ENCODE assay signal across 8 cellular contexts in genomic region chr1:31703431-31704260, GRCh38. TPM values are rescaled to one million over a fixed set of nuclear protein-coding genes. Genes with fewer than 3 reads are reported as not detected.
DNase-seq lines count a peak whose midpoint lies in the region; ATAC-seq and TF ChIP-seq lines count a peak whose summit lies in the region.

COL16A1 (minus strand) TSS chr1:31704017; CDS start chr1:31702193, 1,824 bp downstream.

- TF ChIP-seq POLR2A in thyroid gland (IDR thresholded peaks at IDR 0.05): peak in 1 of 2 donors; percentile 48

- H3K4me1 ChIP-seq in Karpas-422 (ENCODE audit: low read length): peaks cover 24% of the 10 kb centered on the region
- no peaks in the 10 kb centered on the region for H3K4me1 ChIP-seq in endocrine pancreas (ENCODE audit: control insufficient read depth, insufficient read depth, low read length)
- peaks cover 43% of the 10 kb centered on the region for H3K4me1 ChIP-seq in lower lobe of right lung
- H3K4me1 ChIP-seq in thyroid gland: peaks cover 18 to 46% of the 10 kb centered on the region in 2 donors

- 32 to 80% methylated on average over 8 to 14 of the region's 39 CpGs for WGBS in thyroid gland, 2 donors

- H3K27me3 ChIP-seq in Karpas-422 (ENCODE audit: low read length) (no peaks in the 10 kb centered on the region), endocrine pancreas (ENCODE audit: control insufficient read depth, insufficient read depth, low read length) (no peaks in the 10 kb centered on the region), lower lobe of right lung (ENCODE audit: low read depth) (peaks cover 42% of the 10 kb centered on the region), thyroid gland (no peaks in the 10 kb centered on the region)

- no peaks in the 10 kb centered on the region for H3K36me3 ChIP-seq in Karpas-422 (ENCODE audit: insufficient read depth, low read length)
- no peaks in the 10 kb centered on the region for H3K36me3 ChIP-seq in endocrine pancreas (ENCODE audit: control insufficient read depth, insufficient read depth, low read length)
- H3K36me3 ChIP-seq in lower lobe of right lung: peaks cover 6% of the 10 kb centered on the region
- no peaks in the 10 kb centered on the region for H3K36me3 ChIP-seq in thyroid gland

- ATAC-seq in lower lobe of right lung: peak; percentile 61 to 65
- ATAC-seq in HG02981 (IDR thresholded peaks at IDR 0.05; ENCODE audit: unreplicated experiment): no peak
- no peak for ATAC-seq in HG03139 (IDR thresholded peaks at IDR 0.05; ENCODE audit: unreplicated experiment)

- no peaks in the 10 kb centered on the region for H3K9me2 ChIP-seq in Karpas-422 (replicated peaks; ENCODE audit: insufficient read depth, low read length)

- intact Hi-C loops in lower lobe of right lung (cut with DNase I): no loop called here
- intact Hi-C loops in thyroid gland (cut with DNase I): no loop called here

- TF ChIP-seq CTCF in AG09309 (IDR thresholded peaks at IDR 0.05; ENCODE audit: control insufficient read depth, insufficient read depth, low read depth, low read length, missing control alignments) (no peak), lower lobe of right lung (IDR thresholded peaks at IDR 0.05) (no peak), thyroid gland (IDR thresholded peaks at IDR 0.05) (peak in 3 of 6 experiments; percentile 32 to 54 (median 34))

- no peak within 1 kb of the TSS for H3K27ac ChIP-seq in Karpas-422 (ENCODE audit: low read length)
- peak within 1 kb of the TSS; percentile 77 for H3K27ac ChIP-seq in lower lobe of right lung
- H3K27ac ChIP-seq in thyroid gland: peak within 1 kb of the TSS; percentile 37 to 81 (median 74)

- H2AFZ ChIP-seq in Karpas-422 (ENCODE audit: low read length): no peak within 1 kb of the TSS

- no peaks in the 10 kb centered on the region for H3K9me3 ChIP-seq in Karpas-422 (ENCODE audit: low read length)
- no peaks in the 10 kb centered on the region for H3K9me3 ChIP-seq in endocrine pancreas (ENCODE audit: control insufficient read depth, low read length)
- H3K9me3 ChIP-seq in lower lobe of right lung: no peaks in the 10 kb centered on the region
- H3K9me3 ChIP-seq in thyroid gland: no peaks in the 10 kb centered on the region

- no peaks in the 10 kb centered on the region for H4K20me1 ChIP-seq in Karpas-422 (ENCODE audit: insufficient read depth, low read depth, low read length)

- DNase-seq in AG09309 (ENCODE audit: low read depth): no peak
- DNase-seq in Karpas-422: no peak
- no peak for DNase-seq in lower lobe of right lung
- DNase-seq in thyroid gland: peak; percentile 87 to 88
- DNase-seq in SK-N-DZ (ENCODE audit: low spot score): no peak

- H3K9ac ChIP-seq in Karpas-422 (ENCODE audit: low read length): peak within 1 kb of the TSS; percentile 13; the same call in 1 of the 2 replicates
- peak within 1 kb of the TSS; percentile 10 for H3K9ac ChIP-seq in endocrine pancreas (ENCODE audit: control insufficient read depth, insufficient read depth, low read length)

- H3K4me2 ChIP-seq in Karpas-422 (ENCODE audit: low read depth, low read length, poor library complexity, severe bottlenecking): no peak within 1 kb of the TSS

- no peaks in the 10 kb centered on the region for H3K79me2 ChIP-seq in Karpas-422 (ENCODE audit: low read length)

- peak within 1 kb of the TSS; percentile 85 for H3K4me3 ChIP-seq in AG09309 (ENCODE audit: control insufficient read depth, low read depth, low read length)
- no peak within 1 kb of the TSS for H3K4me3 ChIP-seq in Karpas-422 (ENCODE audit: low read length)
- no peak within 1 kb of the TSS for H3K4me3 ChIP-seq in endocrine pancreas (ENCODE audit: control insufficient read depth, insufficient read depth, low read length)
- peak within 1 kb of the TSS; percentile 50 for H3K4me3 ChIP-seq in lower lobe of right lung
- peak within 1 kb of the TSS in 2 of 3 donors; percentile 3 to 29 for H3K4me3 ChIP-seq in thyroid gland (replicated peaks in 1 of 3)

RNA-seq across cellular contexts. Expression of gene COL16A1, which starts in this region (rescaled TPM):
- total RNA-seq in Karpas-422 (2014; rRNA removed; shearing (Covaris generic); ENCODE audit: low replicate concordance): not detected in 2 replicates
- total RNA-seq in lower lobe of right lung: 11.8 TPM
- total RNA-seq in thyroid gland: 100 to 1,000 TPM in 2 of 4 donors, 10 to 100 TPM in 2; 61.3 to 121 (median 97.1) TPM
- polyA plus RNA-seq in SK-N-DZ (2014; cell fraction: cytosol; rRNA removed): 3.5 and 5.8 TPM in 2 replicates
- polyA plus RNA-seq in SK-N-DZ (2014; cell fraction: nucleus; rRNA removed): 70.8 and 89.0 TPM in 2 replicates

Comparison
In these comparisons a context has a peak if more than half of its experiments do, and no peak if none do; other contexts are left out.
1. RNA of gene COL16A1 (total RNA-seq): 61.3 to 121 TPM in thyroid gland and 11.8 TPM in lower lobe of right lung (single experiment); not detected in Karpas-422; every median in the first group is over 10 times any median in the second.
2. DNase-seq: peak in thyroid gland (2 of 2); none in AG09309 (single experiment), Karpas-422 (single experiment), lower lobe of right lung (single experiment) and SK-N-DZ (single experiment).
3. H3K4me3 ChIP-seq: peak in AG09309 (single experiment), lower lobe of right lung (single experiment) and thyroid gland (2 of 3); none in Karpas-422 (single experiment) and endocrine pancreas (single experiment).
4. ATAC-seq: peak in lower lobe of right lung (2 of 2); none in HG02981 (single experiment) and HG03139 (single experiment).